Comparison of ENCODE assay signal across 18 cellular contexts in genomic region chr3:193711964-193712598, GRCh38.
DNase-seq lines count a peak whose midpoint lies in the region; ATAC-seq and TF ChIP-seq lines count a peak whose summit lies in the region.
"Had no signal": no experiment of that assay in that cellular context is flagged by ENCODE, and none has a peak within 500 bp of the region (broad histone marks: within the 10 kb centered on the region; RNA-seq: fewer than 3 reads in every experiment).

No MANE protein-coding gene starts in this region.

- H3K4me3 ChIP-seq in HUES48 (ENCODE audit: low read depth, low read length) (no peak overlapping the region), mesenchymal stem cell (ENCODE audit: insufficient read depth in 1 of 2, low read depth in 1 of 2, low read length in 2 of 2) (no peak overlapping the region)
- H3K4me3 ChIP-seq: colonic mucosa, thoracic aorta had no signal

- no peak overlapping the region for H2BK120ac ChIP-seq in mesenchymal stem cell (ENCODE audit: low read depth, low read length)

- no peak for ATAC-seq in HG03095 (IDR thresholded peaks at IDR 0.05; ENCODE audit: unreplicated experiment)
- ATAC-seq in GM21526 (IDR thresholded peaks at IDR 0.05; ENCODE audit: low FRiP score, unreplicated experiment) = no peak
- ATAC-seq: HCT116, left ventricle myocardium superior had no signal

- DNase-seq in NCI-H2081 (lab: John Stamatoyannopoulos, UW) (peak; percentile 96 to 99), SHP77 (lab: John Stamatoyannopoulos, UW) (peak; percentile 91 to 92), neural crest cell (ENCODE audit: low read depth, low spot score) (no peak), mesenchymal stem cell (no peak), epidermal melanocyte (ENCODE audit: insufficient read length, low spot score) (no peak)
- DNase-seq: activated CD4-positive, alpha-beta T cell treated with anti-CD3 and anti-CD28 coated beads, Interleukin-2, amount 10 ng/mL, durations not matched to agents 7 days and 5 days; activated naive CD4-positive, alpha-beta T cell treated with anti-CD3 and anti-CD28 coated beads, Interleukin-2, amount 10 ng/mL, durations not matched to agents 7 days and 5 days; CD8-positive, alpha-beta memory T cell; colonic mucosa; IMR-90; left ventricle myocardium superior; naive B cell; NCI-H446 treated with DMSO at 0.1 percent for 48 hours had no signal

- H3K4me1 Mint-ChIP-seq in neural crest cell = peaks cover 51% of the 10 kb centered on the region

- H2BK5ac ChIP-seq in mesenchymal stem cell (ENCODE audit: low read depth, low read length, poor library complexity, severe bottlenecking) = no peak overlapping the region

- no peak overlapping the region for H4K91ac ChIP-seq in mesenchymal stem cell (ENCODE audit: low read length)

- H3K36me3 ChIP-seq in HUES48 (ENCODE audit: control insufficient read depth, insufficient read depth, low read length) = no peaks in the 10 kb centered on the region
- no peaks in the 10 kb centered on the region for H3K36me3 ChIP-seq in mesenchymal stem cell (ENCODE audit: control insufficient read depth in 1 of 2, insufficient read depth in 2 of 2, low read depth in 1 of 2, low read length in 2 of 2)
- H3K36me3 ChIP-seq: colonic mucosa, thoracic aorta had no signal

- H2AK5ac ChIP-seq in mesenchymal stem cell (ENCODE audit: low read length, severe bottlenecking) = no peak overlapping the region

- H2BK12ac ChIP-seq in mesenchymal stem cell (ENCODE audit: low read length in 2 of 2) = no peak overlapping the region

- H3K4me3 Mint-ChIP-seq in neural crest cell = peak overlapping the region; percentile 86
- H3K4me3 Mint-ChIP-seq: activated CD4-positive, alpha-beta T cell treated with anti-CD3 and anti-CD28 coated beads, Interleukin-2, amount 10 ng/mL, durations not matched to agents 7 days and 5 days; activated naive CD4-positive, alpha-beta T cell treated with anti-CD3 and anti-CD28 coated beads, Interleukin-2, amount 10 ng/mL, durations not matched to agents 7 days and 5 days; CD8-positive, alpha-beta memory T cell; naive B cell had no signal

- WGBS in mesenchymal stem cell = 92% methylated on average over 16 of the region's 19 CpGs

- H3K4me1 ChIP-seq in HUES48 (ENCODE audit: control insufficient read depth, insufficient read depth, low read length) (peaks cover 4% of the 10 kb centered on the region; the same call in 1 of the 2 replicates), mesenchymal stem cell (ENCODE audit: control insufficient read depth, insufficient read depth, low read depth, low read length) (no peaks in the 10 kb centered on the region)
- H3K4me1 ChIP-seq: colonic mucosa had no signal

- no peak overlapping the region for H4K8ac ChIP-seq in mesenchymal stem cell (ENCODE audit: low read length)

- no peak overlapping the region for H3K9ac ChIP-seq in HUES48 (ENCODE audit: low read depth, low read length)
- H3K9ac ChIP-seq in mesenchymal stem cell (ENCODE audit: low read length) = no peak overlapping the region

- peaks cover 23% of the 10 kb centered on the region for H3K36me3 Mint-ChIP-seq in neural crest cell (ENCODE audit: low read depth)

- H3K27me3 ChIP-seq in HUES48 (ENCODE audit: control insufficient read depth, insufficient read depth, low read length) (no peaks in the 10 kb centered on the region), mesenchymal stem cell (ENCODE audit: control insufficient read depth in 1 of 2, insufficient read depth in 1 of 2, low read length in 2 of 2) (no peaks in the 10 kb centered on the region)
- H3K27me3 ChIP-seq: colonic mucosa had no signal

- peak overlapping the region; percentile 43 for H3K27ac Mint-ChIP-seq in neural crest cell (ENCODE audit: unreplicated experiment)
- H3K27ac Mint-ChIP-seq: activated CD4-positive, alpha-beta T cell treated with anti-CD3 and anti-CD28 coated beads, Interleukin-2, amount 10 ng/mL, durations not matched to agents 7 days and 5 days; activated naive CD4-positive, alpha-beta T cell treated with anti-CD3 and anti-CD28 coated beads, Interleukin-2, amount 10 ng/mL, durations not matched to agents 7 days and 5 days; CD8-positive, alpha-beta memory T cell; naive B cell had no signal

- H3K23ac ChIP-seq in mesenchymal stem cell (ENCODE audit: low read length in 2 of 2) = no peak overlapping the region

- H3K18ac ChIP-seq in mesenchymal stem cell (ENCODE audit: low read depth in 1 of 2, low read length in 2 of 2) = no peak overlapping the region

- H3K79me1 ChIP-seq in mesenchymal stem cell (replicated peaks; ENCODE audit: low read length, poor library complexity, severe bottlenecking) = no peaks in the 10 kb centered on the region

- H3K14ac ChIP-seq in mesenchymal stem cell (ENCODE audit: low read length in 2 of 2) = no peak overlapping the region

- H3K4ac ChIP-seq in mesenchymal stem cell (ENCODE audit: low read depth in 1 of 2, low read length in 2 of 2) = no peak overlapping the region

- H3K4me2 ChIP-seq in mesenchymal stem cell (ENCODE audit: low read length, poor library complexity, severe bottlenecking) = no peak overlapping the region

- H3K9me3 Mint-ChIP-seq in neural crest cell = peaks cover 3% of the 10 kb centered on the region

- peak overlapping the region; percentile 73 for H3K27ac ChIP-seq in HUES48 (ENCODE audit: low read depth, low read length)
- no peak overlapping the region for H3K27ac ChIP-seq in mesenchymal stem cell (ENCODE audit: low read length, poor library complexity, severe bottlenecking)
- H3K27ac ChIP-seq: colonic mucosa, thoracic aorta had no signal

- H3K27me3 Mint-ChIP-seq in neural crest cell (ENCODE audit: low read depth) = peaks cover 73% of the 10 kb centered on the region
- H3K27me3 Mint-ChIP-seq: activated CD4-positive, alpha-beta T cell treated with anti-CD3 and anti-CD28 coated beads, Interleukin-2, amount 10 ng/mL, durations not matched to agents 7 days and 5 days; activated naive CD4-positive, alpha-beta T cell treated with anti-CD3 and anti-CD28 coated beads, Interleukin-2, amount 10 ng/mL, durations not matched to agents 7 days and 5 days; naive B cell had no signal

- H3K9me3 ChIP-seq in HUES48 (ENCODE audit: control insufficient read depth, insufficient read depth, low read length) (peaks cover 36% of the 10 kb centered on the region), mesenchymal stem cell (ENCODE audit: control insufficient read depth, low read length) (peaks cover 13% of the 10 kb centered on the region)

- no peak overlapping the region for H2BK15ac ChIP-seq in mesenchymal stem cell (ENCODE audit: low read depth, poor library complexity, severe bottlenecking)

- H2AFZ ChIP-seq in mesenchymal stem cell (ENCODE audit: low read depth, low read length) = no peak overlapping the region

- no peak for TF ChIP-seq CTCF in neural crest cell (conservative IDR thresholded peaks at IDR 0.05)

Comparison
In these comparisons a context has a peak if more than half of its experiments do, and no peak if none do; other contexts are left out.
1. DNase-seq: peak in NCI-H2081 (2 of 2) and SHP77 (2 of 2); none in neural crest cell (single experiment), mesenchymal stem cell (single experiment) and epidermal melanocyte (single experiment).